16 cellular contexts compared by ENCODE assay signal in the genomic region with DNA sequence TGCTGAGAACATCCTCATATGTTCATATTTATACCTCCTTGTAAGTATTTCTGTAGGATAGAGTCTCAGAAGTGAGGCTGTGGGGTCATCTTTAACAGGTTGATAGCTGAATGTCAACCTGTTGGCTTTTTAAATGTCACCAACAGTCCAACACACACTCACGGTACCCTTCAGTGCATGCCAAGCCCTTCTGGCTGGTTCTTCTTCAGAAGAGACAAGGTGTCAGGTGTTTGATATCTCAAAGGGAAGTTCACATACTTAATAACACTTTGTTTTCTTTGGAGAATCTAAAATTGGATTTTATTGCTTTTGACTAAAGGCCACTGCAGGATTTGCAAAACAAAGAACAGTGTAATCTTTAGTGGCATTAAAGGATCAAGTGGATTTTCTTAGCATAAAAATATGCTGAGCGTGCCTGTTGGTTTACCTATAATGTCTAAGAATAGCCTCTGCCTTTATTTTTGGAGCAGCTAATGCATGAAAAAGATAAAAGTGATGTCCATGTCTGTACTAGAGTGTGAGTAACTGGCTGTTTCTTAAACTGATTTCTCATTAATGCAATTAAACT. TPM values are rescaled to one million over a fixed set of nuclear protein-coding genes. Genes with fewer than 3 reads are reported as not detected.
DNase-seq lines count a peak whose midpoint lies in the region; ATAC-seq, FAIRE-seq and TF ChIP-seq lines count a peak whose summit lies in the region.
"Had no signal": no experiment of that assay in that cellular context is flagged by ENCODE, and none has a peak within 500 bp of the region (broad histone marks: within the 10 kb centered on the region; RNA-seq: fewer than 3 reads in every experiment).

No MANE protein-coding gene starts in this region.

- DNase-seq in activated T-cell treated with anti-CD3 and anti-CD28 coated beads, Interleukin-2, amount 50 U/mL, for 4 hours, result no peak
- no peak for DNase-seq in activated T-cell treated with anti-CD3 and anti-CD28 coated beads, Interleukin-2, amount 50 U/mL, for 1 hour
- DNase-seq in WERI-Rb-1 (no peak), left ventricle myocardium inferior (no peak), thoracic aorta (ENCODE audit: low spot score) (no peak), GM10248 (ENCODE audit: extremely low spot score) (no peak), urothelium cell line (ENCODE audit: low spot score) (no peak), body of pancreas (no peak)
- DNase-seq: activated CD4-positive, alpha-beta T cell treated with anti-CD3 and anti-CD28 coated beads for 48 hours; activated effector memory CD4-positive, alpha-beta T cell treated with anti-CD3 and anti-CD28 coated beads, Interleukin-2, amount 50 U/mL, for 16 hours; glutamatergic neuron; OCI-M1; T-helper 1 cell had no signal

- H3K4me3 ChIP-seq in WERI-Rb-1 (ENCODE audit: low read depth, low read length) (no peak overlapping the region), left ventricle myocardium inferior (peak overlapping the region; percentile 33), thoracic aorta (no peak overlapping the region), body of pancreas (no peak overlapping the region)
- H3K4me3 ChIP-seq: suprapubic skin had no signal

- H3K36me3 Mint-ChIP-seq in activated T-cell treated with anti-CD3 and anti-CD28 coated beads, Interleukin-2, amount 50 U/mL, for 4 hours (ENCODE audit: insufficient read depth), result peaks cover 9% of the 10 kb centered on the region

- no peaks in the 10 kb centered on the region for H3K9me3 ChIP-seq in WERI-Rb-1 (ENCODE audit: severe bottlenecking)
- H3K9me3 ChIP-seq in left ventricle myocardium inferior (replicated peaks), result no peaks in the 10 kb centered on the region
- no peaks in the 10 kb centered on the region for H3K9me3 ChIP-seq in thoracic aorta
- H3K9me3 ChIP-seq in body of pancreas, result no peaks in the 10 kb centered on the region
- H3K9me3 ChIP-seq: suprapubic skin had no signal

- no peak for TF ChIP-seq POLR2A in body of pancreas (IDR thresholded peaks at IDR 0.05)

- 85 to 86% methylated on average over 2 of the region's 2 CpGs for WGBS in body of pancreas, 2 donors

- H3K27me3 ChIP-seq in WERI-Rb-1 (ENCODE audit: insufficient read depth, low read depth, severe bottlenecking), result no peaks in the 10 kb centered on the region
- no peaks in the 10 kb centered on the region for H3K27me3 ChIP-seq in left ventricle myocardium inferior (ENCODE audit: low read depth)
- H3K27me3 ChIP-seq in thoracic aorta (replicated peaks; ENCODE audit: insufficient read depth), result no peaks in the 10 kb centered on the region
- H3K27me3 ChIP-seq in body of pancreas, result no peaks in the 10 kb centered on the region
- H3K27me3 ChIP-seq: suprapubic skin had no signal

- H3K27ac ChIP-seq in WERI-Rb-1 (peak overlapping the region; percentile 73), left ventricle myocardium inferior (replicated peaks) (peak overlapping the region; percentile 84), thoracic aorta (peak overlapping the region; percentile 90 to 93), body of pancreas (no peak overlapping the region)
- H3K27ac ChIP-seq: suprapubic skin had no signal

- H3K36me3 ChIP-seq in WERI-Rb-1, result no peaks in the 10 kb centered on the region
- peaks cover 29% of the 10 kb centered on the region for H3K36me3 ChIP-seq in left ventricle myocardium inferior
- H3K36me3 ChIP-seq in thoracic aorta, result no peaks in the 10 kb centered on the region
- H3K36me3 ChIP-seq in body of pancreas (replicated peaks in 1 of 2; ENCODE audit: insufficient read depth in 1 of 2, low read depth in 2 of 2), result peaks cover 0 to under 1% of the 10 kb centered on the region in 2 donors
- H3K36me3 ChIP-seq: suprapubic skin had no signal

- intact Hi-C loops in left ventricle myocardium inferior (cut with micrococcal nuclease), result loop anchor here (10.0 kb wide), 1 partner anchor 53 kb away; no protein-coding TSS in a partner anchor
- intact Hi-C loops in body of pancreas (cut with DNase I), result no loop called here

- H3K4me1 ChIP-seq in left ventricle myocardium inferior, result peaks cover 84% of the 10 kb centered on the region
- H3K4me1 ChIP-seq in thoracic aorta (ENCODE audit: control insufficient read depth in 1 of 2, low read depth in 2 of 2), result peaks cover 74 to 85% of the 10 kb centered on the region in 2 donors
- H3K4me1 ChIP-seq in body of pancreas, result peaks cover 13% of the 10 kb centered on the region

- no peaks in the 10 kb centered on the region for H3K9me3 Mint-ChIP-seq in activated T-cell treated with anti-CD3 and anti-CD28 coated beads, Interleukin-2, amount 50 U/mL, for 4 hours
- H3K9me3 Mint-ChIP-seq: neural crest cell had no signal

- FAIRE-seq in urothelium cell line (lab: Jason Lieb, UNC), result no peak
- FAIRE-seq: bronchial epithelial cell had no signal

- H3K4me1 Mint-ChIP-seq in activated T-cell treated with anti-CD3 and anti-CD28 coated beads, Interleukin-2, amount 50 U/mL, for 4 hours (ENCODE audit: low read depth), result peaks cover 88% of the 10 kb centered on the region

- H3K4me3 Mint-ChIP-seq in activated T-cell treated with anti-CD3 and anti-CD28 coated beads, Interleukin-2, amount 50 U/mL, for 4 hours, result peak overlapping the region; percentile 47
- H3K4me3 Mint-ChIP-seq: neural crest cell had no signal

- CTCF ChIA-PET in GM10248 (lab: Yijun Ruan, JAX), result interaction anchor here (0.9 to 7.6 kb wide), 12 partner anchors 10 to 247 kb away, joined by 3 to 40 read pairs (median 4); partner anchors contain the start of genes C9orf43, CDC26, POLE3 and PRPF4

- H3K27me3 Mint-ChIP-seq in activated T-cell treated with anti-CD3 and anti-CD28 coated beads, Interleukin-2, amount 50 U/mL, for 4 hours (ENCODE audit: low read depth), result no peaks in the 10 kb centered on the region

- no peak for ATAC-seq in activated T-cell treated with anti-CD3 and anti-CD28 coated beads, Interleukin-2, amount 50 U/mL, for 4 hours
- ATAC-seq in thoracic aorta (ENCODE audit: insufficient number of reproducible peaks, low FRiP score, low read depth) (no peak), body of pancreas (no peak)

- no peak for TF ChIP-seq CTCF in WERI-Rb-1 (IDR thresholded peaks at IDR 0.05; ENCODE audit: low read depth, low read length)
- TF ChIP-seq CTCF in left ventricle myocardium inferior (IDR thresholded peaks at IDR 0.05; ENCODE audit: borderline replicate concordance), result no peak
- no peak for TF ChIP-seq CTCF in thoracic aorta (IDR thresholded peaks at IDR 0.05)
- no peak for TF ChIP-seq CTCF in GM10248 (IDR thresholded peaks at IDR 0.05; ENCODE audit: control extremely low read depth, extremely low read depth, low read depth, missing control alignments)
- TF ChIP-seq CTCF in body of pancreas (IDR thresholded peaks at IDR 0.05), result no peak

- POLR2A ChIA-PET in GM10248 (lab: Yijun Ruan, JAX), result interaction anchor here (0.7 kb wide), 1 partner anchor 179 kb away, joined by 3 read pairs; no protein-coding TSS in a partner anchor

RNA-seq across cellular contexts. Expression of gene RGS3, which starts 58.2 kb away (rescaled TPM):
- total RNA-seq in activated T-cell treated with anti-CD3 and anti-CD28 coated beads, Interleukin-2, amount 50 U/mL, for 4 hours, result 10 to 100 TPM; 51.4 to 65.9 (median 63.5) TPM
- total RNA-seq in left ventricle myocardium inferior (187 TPM), thoracic aorta (100 to 1,000 TPM; 170 to 202 TPM), body of pancreas (10 to 100 TPM; 25.7 to 96.9 TPM)

Comparison
In these comparisons a context has a peak if more than half of its experiments do, and no peak if none do; other contexts are left out.
1. H3K27ac ChIP-seq: peak in WERI-Rb-1 (single experiment), left ventricle myocardium inferior (single experiment) and thoracic aorta (2 of 2); none in body of pancreas (0 of 4).